17 cellular contexts compared by ENCODE assay signal in genomic region chr10:128017825-128018224, GRCh38.
DNase-seq lines count a peak whose midpoint lies in the region; ATAC-seq, FAIRE-seq and TF ChIP-seq lines count a peak whose summit lies in the region.
"Had no signal": no experiment of that assay in that cellular context is flagged by ENCODE, and none has a peak within 500 bp of the region (broad histone marks: within the 10 kb centered on the region; RNA-seq: fewer than 3 reads in every experiment).

No MANE protein-coding gene starts in this region.

- BruUV-seq in endothelial cell of umbilical vein (replicated peaks; lab: Mats Ljungman, UMichigan) = no TSS peak

- H3K9me2 ChIP-seq in MM.1S (replicated peaks; ENCODE audit: insufficient read depth, low read length) = no peaks in the 10 kb centered on the region

- no peak overlapping the region; the same call in 1 of the 2 replicates for H2AFZ ChIP-seq in MM.1S (ENCODE audit: low read length)
- no peak overlapping the region for H2AFZ ChIP-seq in endothelial cell of umbilical vein (ENCODE audit: low read depth, low read length)
- no peak overlapping the region for H2AFZ ChIP-seq in H9 (ENCODE audit: low read length)
- H2AFZ ChIP-seq: GM23248 had no signal

- H3K9me3 ChIP-seq in BLaER1 = peaks cover 5% of the 10 kb centered on the region; the same call in 1 of the 2 replicates
- H3K9me3 ChIP-seq in MM.1S (replicated peaks; ENCODE audit: insufficient read depth, low read length) = no peaks in the 10 kb centered on the region
- H3K9me3 ChIP-seq in endothelial cell of umbilical vein (replicated peaks; ENCODE audit: control insufficient read depth, insufficient read depth, low read length) = no peaks in the 10 kb centered on the region
- H3K9me3 ChIP-seq in H9 (ENCODE audit: control insufficient read depth, low read depth, low read length) = no peaks in the 10 kb centered on the region

- no peak overlapping the region for H3K4me3 Mint-ChIP-seq in T-helper 2 cell treated with Interferon-gamma antibody and Interleukin-4, amounts not matched to agents 5 μg/mL and 100 μg/mL, for 36 hours
- H3K4me3 Mint-ChIP-seq in H9 = no peak overlapping the region
- H3K4me3 Mint-ChIP-seq: B cell; CD8-positive, alpha-beta T cell had no signal

- H3K4me1 ChIP-seq in BLaER1 (peaks cover 93% of the 10 kb centered on the region), MM.1S (ENCODE audit: low read length) (no peaks in the 10 kb centered on the region), endothelial cell of umbilical vein (ENCODE audit: control insufficient read depth, extremely low read depth, insufficient read depth, low read length) (peaks cover 3% of the 10 kb centered on the region), H9 (ENCODE audit: insufficient read depth, low read length) (no peaks in the 10 kb centered on the region)

- H3K79me1 ChIP-seq in H9 (ENCODE audit: insufficient read depth, low read depth, low read length, poor library complexity, severe bottlenecking) = no peaks in the 10 kb centered on the region

- no peak overlapping the region for H3K4ac ChIP-seq in H9 (ENCODE audit: low read depth, low read length)

- peaks cover 10% of the 10 kb centered on the region; the same call in 1 of the 2 replicates for H3K36me3 ChIP-seq in BLaER1
- no peaks in the 10 kb centered on the region for H3K36me3 ChIP-seq in MM.1S (replicated peaks; ENCODE audit: insufficient read depth, low read length)
- peaks cover 7 to 33% of the 10 kb centered on the region in 2 experiments for H3K36me3 ChIP-seq in endothelial cell of umbilical vein (ENCODE audit: control insufficient read depth in 2 of 2, extremely low read depth in 1 of 2, insufficient read depth in 2 of 2, low read length in 2 of 2)

- no peak for DNase-seq in T-helper 2 cell treated with Interferon-gamma antibody and Interleukin-4, amounts not matched to agents 5 μg/mL and 100 μg/mL, for 36 hours (ENCODE audit: low spot score)
- DNase-seq in T-helper 2 cell = no peak
- no peak for DNase-seq in MM.1S
- DNase-seq in endothelial cell of umbilical vein (ENCODE audit: low read depth, low spot score) = no peak
- no peak for DNase-seq in H9
- DNase-seq in urothelium cell line (ENCODE audit: low spot score) = no peak
- DNase-seq: Calu3; CD8-positive, alpha-beta T cell; GM23248; NCI-H1105; NCI-H1694 treated with DMSO at 0.1 percent for 48 hours; Right ventricle myocardium superior had no signal

- CTCF ChIA-PET in endothelial cell of umbilical vein (lab: Charles Lee) = interaction anchor here (0.7 to 14.9 kb wide), 6 partner anchors 18 to 131 kb away, joined by 3 to 425 read pairs (median 6); partner anchors contain the start of gene PTPRE

- no peak overlapping the region for H4K8ac ChIP-seq in H9 (replicated peaks; ENCODE audit: insufficient read length, low read depth, low read length)

- no peaks in the 10 kb centered on the region for H3K23me2 ChIP-seq in H9 (ENCODE audit: insufficient read length, low read depth, low read length, poor library complexity, severe bottlenecking)

- H3K27ac ChIP-seq in BLaER1 (peak overlapping the region; percentile 92), MM.1S (ENCODE audit: low read length) (no peak overlapping the region), endothelial cell of umbilical vein (ENCODE audit: insufficient read depth, low read depth, low read length) (peak overlapping the region; percentile 26), H9 (ENCODE audit: insufficient read length, low read depth, low read length) (no peak overlapping the region)
- H3K27ac ChIP-seq: GM23248 had no signal

- no peak overlapping the region for H4K91ac ChIP-seq in H9 (ENCODE audit: insufficient read length, low read depth, low read length)

- H3K27me3 Mint-ChIP-seq in T-helper 2 cell treated with Interferon-gamma antibody and Interleukin-4, amounts not matched to agents 5 μg/mL and 100 μg/mL, for 36 hours (ENCODE audit: low read depth) = no peaks in the 10 kb centered on the region
- no peaks in the 10 kb centered on the region; the same call in 1 of the 2 replicates for H3K27me3 Mint-ChIP-seq in H9 (ENCODE audit: low read depth)

- no peak overlapping the region for H2BK5ac ChIP-seq in H9 (ENCODE audit: insufficient read length, low read length)

- FAIRE-seq in endothelial cell of umbilical vein (lab: Jason Lieb, UNC) (peak; percentile 26), urothelium cell line (lab: Jason Lieb, UNC) (no peak)
- FAIRE-seq: GM12878 had no signal

- no peak overlapping the region for H2BK20ac ChIP-seq in H9 (ENCODE audit: low read depth, low read length, poor library complexity, severe bottlenecking)

- H2AK5ac ChIP-seq in H9 (ENCODE audit: insufficient read length, low read length) = no peak overlapping the region

- no peaks in the 10 kb centered on the region for H3K9me3 Mint-ChIP-seq in T-helper 2 cell treated with Interferon-gamma antibody and Interleukin-4, amounts not matched to agents 5 μg/mL and 100 μg/mL, for 36 hours
- no peaks in the 10 kb centered on the region for H3K9me3 Mint-ChIP-seq in H9
- H3K9me3 Mint-ChIP-seq: CD8-positive, alpha-beta T cell had no signal

- H3K14ac ChIP-seq in H9 (ENCODE audit: insufficient read depth, low read length) = no peak overlapping the region

- ATAC-seq in HG02884 (IDR thresholded peaks at IDR 0.05; ENCODE audit: unreplicated experiment) = no peak
- ATAC-seq: CD8-positive, alpha-beta T cell; HCT116 had no signal

- H2BK15ac ChIP-seq in H9 (ENCODE audit: low read depth, low read length) = no peak overlapping the region

- H3K36me3 Mint-ChIP-seq in T-helper 2 cell treated with Interferon-gamma antibody and Interleukin-4, amounts not matched to agents 5 μg/mL and 100 μg/mL, for 36 hours (ENCODE audit: low read depth) = no peaks in the 10 kb centered on the region
- no peaks in the 10 kb centered on the region; a peak in 1 of 7 replicates for H3K36me3 Mint-ChIP-seq in H9 (ENCODE audit: insufficient read depth in 1 of 3, low read depth in 3 of 3)
- H3K36me3 Mint-ChIP-seq: CD8-positive, alpha-beta T cell had no signal

- no peak overlapping the region for H3T11ph ChIP-seq in H9 (ENCODE audit: low read length)

- H3K9ac ChIP-seq in BLaER1 (peak overlapping the region; percentile 80), MM.1S (ENCODE audit: low read length) (peak overlapping the region; percentile 40; the same call in 1 of the 2 replicates), endothelial cell of umbilical vein (replicated peaks; ENCODE audit: extremely low read depth, insufficient read depth, low read length) (no peak overlapping the region), H9 (ENCODE audit: extremely low read depth, insufficient read length, low read length) (no peak overlapping the region)
- H3K9ac ChIP-seq: GM23248 had no signal

- TF ChIP-seq POLR2A in endothelial cell of umbilical vein (IDR thresholded peaks at IDR 0.05; ENCODE audit: low read depth, low read length) = peak; percentile 16

- no peak overlapping the region for H2BK120ac ChIP-seq in H9 (ENCODE audit: low read depth, low read length, poor library complexity, severe bottlenecking)

- intact Hi-C loops in endothelial cell of umbilical vein (cut with micrococcal nuclease) = loop anchor here (2.0 kb wide), 1 partner anchor 51 kb away; no protein-coding TSS in a partner anchor

- H4K5ac ChIP-seq in H9 (ENCODE audit: insufficient read length, low read depth, low read length) = no peak overlapping the region

- dilution Hi-C loops in endothelial cell of umbilical vein (cut with MboI; ENCODE audit: extremely low pct_ligation_motif_present, low sequenced_read_pairs) = no loop called here

- H3K4me1 Mint-ChIP-seq in T-helper 2 cell treated with Interferon-gamma antibody and Interleukin-4, amounts not matched to agents 5 μg/mL and 100 μg/mL, for 36 hours (ENCODE audit: low read depth) = peaks cover 6% of the 10 kb centered on the region
- H3K4me1 Mint-ChIP-seq in H9 = peaks cover 3 to 6% of the 10 kb centered on the region in 2 experiments; a peak in 2 of 4 replicates
- H3K4me1 Mint-ChIP-seq: B cell had no signal

- no peaks in the 10 kb centered on the region for H3K9me1 ChIP-seq in endothelial cell of umbilical vein (replicated peaks; ENCODE audit: control insufficient read depth, extremely low read depth, insufficient read depth, low read length)

- no peaks in the 10 kb centered on the region for H4K20me1 ChIP-seq in BLaER1
- no peaks in the 10 kb centered on the region for H4K20me1 ChIP-seq in MM.1S (ENCODE audit: insufficient read depth, low read length)
- H4K20me1 ChIP-seq in endothelial cell of umbilical vein (replicated peaks; ENCODE audit: control insufficient read depth, extremely low read depth, insufficient read depth, low read length) = no peaks in the 10 kb centered on the region
- no peaks in the 10 kb centered on the region for H4K20me1 ChIP-seq in H9 (ENCODE audit: control insufficient read depth, insufficient read depth, insufficient read length)

- no peak overlapping the region for H3K56ac ChIP-seq in H9 (ENCODE audit: insufficient read length, low read depth, low read length)

- H3K27me3 ChIP-seq in BLaER1 (no peaks in the 10 kb centered on the region), MM.1S (replicated peaks; ENCODE audit: insufficient read depth, low read length) (no peaks in the 10 kb centered on the region), endothelial cell of umbilical vein (ENCODE audit: control insufficient read depth in 2 of 2, insufficient read depth in 2 of 2, low read length in 2 of 2) (no peaks in the 10 kb centered on the region), H9 (ENCODE audit: insufficient read depth, low read length) (no peaks in the 10 kb centered on the region)

- H3K4me2 ChIP-seq in BLaER1 (peak overlapping the region; percentile 95), MM.1S (ENCODE audit: low read depth, low read length) (peak overlapping the region; percentile 54; the same call in 1 of the 2 replicates), endothelial cell of umbilical vein (ENCODE audit: insufficient read depth, low read length) (no peak overlapping the region), H9 (ENCODE audit: insufficient read depth, insufficient read length, low read length) (no peak overlapping the region)

- H3K23ac ChIP-seq in H9 (ENCODE audit: insufficient read length, low read depth, low read length) = no peak overlapping the region

- H3K4me3 ChIP-seq in BLaER1 (peak overlapping the region; percentile 66), MM.1S (ENCODE audit: low read length) (peak overlapping the region; percentile 45; the same call in 1 of the 2 replicates), endothelial cell of umbilical vein (replicated peaks in 1 of 3; ENCODE audit: insufficient read depth in 1 of 3, low read depth in 1 of 3, low read length in 3 of 3) (no peak overlapping the region)
- H3K4me3 ChIP-seq: GM12878, GM23248 had no signal

- POLR2A ChIA-PET in endothelial cell of umbilical vein (lab: Charles Lee) = no interaction called here

- no peaks in the 10 kb centered on the region for H3F3A ChIP-seq in MM.1S (ENCODE audit: insufficient read depth, low read length)

- H3K27ac Mint-ChIP-seq in T-helper 2 cell treated with Interferon-gamma antibody and Interleukin-4, amounts not matched to agents 5 μg/mL and 100 μg/mL, for 36 hours = peak overlapping the region; percentile 3
- peak overlapping the region in 1 of 3 experiments; percentile 44; a peak in 1 of 7 replicates for H3K27ac Mint-ChIP-seq in H9
- H3K27ac Mint-ChIP-seq: B cell; CD8-positive, alpha-beta T cell had no signal

- H3K79me2 ChIP-seq in MM.1S (ENCODE audit: low read length) (no peaks in the 10 kb centered on the region), endothelial cell of umbilical vein (ENCODE audit: control insufficient read depth, insufficient read depth, low read length) (peaks cover 93% of the 10 kb centered on the region), H9 (ENCODE audit: insufficient read depth, low read length) (no peaks in the 10 kb centered on the region)

- H2BK12ac ChIP-seq in H9 (ENCODE audit: insufficient read length, low read depth, low read length) = no peak overlapping the region

- no CpG with 5 or more reads among the region's 14 CpGs for WGBS in H9 (ENCODE audit: extremely low coverage, insufficient read length, low lambda C conversion rate)

- H3K18ac ChIP-seq in H9 (ENCODE audit: insufficient read length, low read depth, low read length) = no peak overlapping the region

- no peak for TF ChIP-seq CTCF in MM.1S (IDR thresholded peaks at IDR 0.05; ENCODE audit: low read length)
- no peak for TF ChIP-seq CTCF in endothelial cell of umbilical vein (IDR thresholded peaks at IDR 0.05; ENCODE audit: extremely low read depth in 1 of 2, insufficient read depth in 1 of 2, low read depth in 1 of 2, low read length in 2 of 2)
- no peak for TF ChIP-seq CTCF in H9 (conservative IDR thresholded peaks at IDR 0.05)

Comparison
In these comparisons a context has a peak if more than half of its experiments do, and no peak if none do; other contexts are left out.
1. H3K27ac ChIP-seq: peak in BLaER1 (single experiment) and endothelial cell of umbilical vein (single experiment); none in MM.1S (single experiment) and H9 (single experiment).
2. H3K4me2 ChIP-seq: peak in BLaER1 (single experiment) and MM.1S (single experiment); none in endothelial cell of umbilical vein (single experiment) and H9 (single experiment).
3. H3K4me3 ChIP-seq: peak in BLaER1 (single experiment) and MM.1S (single experiment); none in endothelial cell of umbilical vein (0 of 3).
4. H3K9ac ChIP-seq: peak in BLaER1 (single experiment) and MM.1S (single experiment); none in endothelial cell of umbilical vein (single experiment) and H9 (single experiment).